23 cellular contexts compared by ENCODE assay signal in genomic region chr22:20107471-20107901, GRCh38. TPM values are rescaled to one million over a fixed set of nuclear protein-coding genes. Genes with fewer than 3 reads are reported as not detected.
DNase-seq lines count a peak whose midpoint lies in the region; ATAC-seq and TF ChIP-seq lines count a peak whose summit lies in the region.
"Had no signal": no experiment of that assay in that cellular context is flagged by ENCODE, and none has a peak within 500 bp of the region (broad histone marks: within the 10 kb centered on the region; RNA-seq: fewer than 3 reads in every experiment).

No MANE protein-coding gene starts in this region.

- ATAC-seq in Right ventricle myocardium superior (ENCODE audit: poor library complexity) (no peak), left cardiac atrium (no peak), lower lobe of right lung (no peak), GM21381 (IDR thresholded peaks at IDR 0.05; ENCODE audit: unreplicated experiment) (no peak)

- no peaks in the 10 kb centered on the region for H3K27me3 ChIP-seq in lower lobe of right lung (ENCODE audit: low read depth)
- H3K27me3 ChIP-seq: breast epithelium, neural progenitor cell, Peyer's patch, testis had no signal

- no peaks in the 10 kb centered on the region for H3K9me3 ChIP-seq in lower lobe of right lung
- H3K9me3 ChIP-seq: breast epithelium, Peyer's patch, SK-N-SH, testis had no signal

- H3K27ac Mint-ChIP-seq in activated T-helper 2 cell treated with anti-CD3 and anti-CD28 coated beads, Interferon-gamma antibody, Interleukin-2, Interleukin-4, amounts not matched to agents 10 μg/mL and 5 μg/mL and 100 μg/mL, durations not matched to agents 14 hours and 24 hours and 36 hours = peak overlapping the region; percentile 63
- peak overlapping the region; percentile 61 for H3K27ac Mint-ChIP-seq in type B pancreatic cell
- H3K27ac Mint-ChIP-seq: HFFc6, neural progenitor cell had no signal

- intact Hi-C loops in Right ventricle myocardium superior (cut with DNase I) (no loop called here), left cardiac atrium (cut with DNase I) (no loop called here), lower lobe of right lung (cut with DNase I) (no loop called here)
- intact Hi-C loops in activated T-helper 2 cell treated with anti-CD3 and anti-CD28 coated beads, Interferon-gamma antibody, Interleukin-2, Interleukin-4, amounts not matched to agents 10 μg/mL and 5 μg/mL and 100 μg/mL, durations not matched to agents 14 hours and 24 hours and 36 hours (cut with micrococcal nuclease) = no loop called here

- H3K36me3 ChIP-seq in lower lobe of right lung = peaks cover 93% of the 10 kb centered on the region

- H3K36me3 Mint-ChIP-seq in activated T-helper 2 cell treated with anti-CD3 and anti-CD28 coated beads, Interferon-gamma antibody, Interleukin-2, Interleukin-4, amounts not matched to agents 10 μg/mL and 5 μg/mL and 100 μg/mL, durations not matched to agents 14 hours and 24 hours and 36 hours (ENCODE audit: low read depth) = peaks cover 52% of the 10 kb centered on the region
- H3K36me3 Mint-ChIP-seq in type B pancreatic cell = peaks cover 7% of the 10 kb centered on the region

- no peaks in the 10 kb centered on the region for H3K9me3 Mint-ChIP-seq in activated T-helper 2 cell treated with anti-CD3 and anti-CD28 coated beads, Interferon-gamma antibody, Interleukin-2, Interleukin-4, amounts not matched to agents 10 μg/mL and 5 μg/mL and 100 μg/mL, durations not matched to agents 14 hours and 24 hours and 36 hours
- H3K9me3 Mint-ChIP-seq in type B pancreatic cell = no peaks in the 10 kb centered on the region
- H3K9me3 Mint-ChIP-seq: CD4-positive, alpha-beta memory T cell; HFFc6; neural progenitor cell had no signal

- no peak overlapping the region for H3K4me3 Mint-ChIP-seq in activated T-helper 2 cell treated with anti-CD3 and anti-CD28 coated beads, Interferon-gamma antibody, Interleukin-2, Interleukin-4, amounts not matched to agents 10 μg/mL and 5 μg/mL and 100 μg/mL, durations not matched to agents 14 hours and 24 hours and 36 hours (ENCODE audit: low read depth)
- H3K4me3 Mint-ChIP-seq in type B pancreatic cell = no peak overlapping the region
- H3K4me3 Mint-ChIP-seq: CD4-positive, alpha-beta memory T cell; HFFc6; neural progenitor cell had no signal

- H3K4me3 ChIP-seq in lower lobe of right lung = no peak overlapping the region
- H3K4me3 ChIP-seq: breast epithelium, neural progenitor cell, Peyer's patch, testis had no signal

- TF ChIP-seq CTCF in lower lobe of right lung (IDR thresholded peaks at IDR 0.05) (no peak), type B pancreatic cell (conservative IDR thresholded peaks at IDR 0.05) (no peak)

- H3K4me1 Mint-ChIP-seq in activated T-helper 2 cell treated with anti-CD3 and anti-CD28 coated beads, Interferon-gamma antibody, Interleukin-2, Interleukin-4, amounts not matched to agents 10 μg/mL and 5 μg/mL and 100 μg/mL, durations not matched to agents 14 hours and 24 hours and 36 hours (ENCODE audit: low read depth) = peaks cover 11% of the 10 kb centered on the region
- H3K4me1 Mint-ChIP-seq in type B pancreatic cell (ENCODE audit: unreplicated experiment) = no peaks in the 10 kb centered on the region
- H3K4me1 Mint-ChIP-seq: neural progenitor cell had no signal

- H3K27me3 Mint-ChIP-seq in activated T-helper 2 cell treated with anti-CD3 and anti-CD28 coated beads, Interferon-gamma antibody, Interleukin-2, Interleukin-4, amounts not matched to agents 10 μg/mL and 5 μg/mL and 100 μg/mL, durations not matched to agents 14 hours and 24 hours and 36 hours (ENCODE audit: low read depth) = no peaks in the 10 kb centered on the region
- no peaks in the 10 kb centered on the region for H3K27me3 Mint-ChIP-seq in type B pancreatic cell
- H3K27me3 Mint-ChIP-seq: CD4-positive, alpha-beta memory T cell had no signal

- H3K4me1 ChIP-seq in lower lobe of right lung = no peaks in the 10 kb centered on the region
- H3K4me1 ChIP-seq: breast epithelium, neural progenitor cell, testis had no signal

- DNase-seq in Right ventricle myocardium superior = peak; percentile 14
- DNase-seq in left cardiac atrium = no peak
- no peak for DNase-seq in activated T-helper 2 cell treated with anti-CD3 and anti-CD28 coated beads, Interferon-gamma antibody, Interleukin-2, Interleukin-4, amounts not matched to agents 10 μg/mL and 5 μg/mL and 100 μg/mL, durations not matched to agents 14 hours and 24 hours and 36 hours (ENCODE audit: low spot score)
- peak; percentile 22 for DNase-seq in lower lobe of right lung
- DNase-seq in type B pancreatic cell (ENCODE audit: extremely low spot score, unreplicated experiment) = no peak
- no peak for DNase-seq in DMS114 treated with DMSO at 0.1 percent for 48 hours (lab: John Stamatoyannopoulos, UW; ENCODE audit: unreplicated experiment)
- no peak for DNase-seq in NCI-H2029 (lab: John Stamatoyannopoulos, UW)
- DNase-seq: foreskin melanocyte; HFFc6; hypothalamus; KBM-7; mesendoderm; NCI-H1694 treated with DMSO at 0.1 percent for 48 hours; NK-92 treated with Interleukin-12 subunit alpha and Interleukin-12 subunit beta, amount 100 ng/mL, for 24 hours; SK-N-SH; testis had no signal

- H3K27ac ChIP-seq in lower lobe of right lung = no peak overlapping the region
- H3K27ac ChIP-seq: breast epithelium, neural progenitor cell, Peyer's patch, testis had no signal

RNA-seq across cellular contexts. Expression of gene RANBP1, which starts 8.4 kb away (rescaled TPM):
- total RNA-seq in Right ventricle myocardium superior = 32.7 TPM
- total RNA-seq in left cardiac atrium = 10 to 100 TPM; 38.3 to 50.4 TPM
- 444 and 452 TPM in 2 replicates for total RNA-seq in activated T-helper 2 cell treated with anti-CD3 and anti-CD28 coated beads, Interferon-gamma antibody, Interleukin-2, Interleukin-4, amounts not matched to agents 10 μg/mL and 5 μg/mL and 100 μg/mL, durations not matched to agents 14 hours and 24 hours and 36 hours
- total RNA-seq in lower lobe of right lung = 58.3 TPM
- total RNA-seq in type B pancreatic cell (ENCODE audit: low replicate concordance) = 129 and 235 TPM in 2 replicates

RNA-seq across cellular contexts. Expression of gene TRMT2A, which starts 9.5 kb away (rescaled TPM):
- 21.9 TPM for total RNA-seq in Right ventricle myocardium superior
- total RNA-seq in left cardiac atrium = 10 to 100 TPM; 26.7 to 29.3 TPM
- total RNA-seq in activated T-helper 2 cell treated with anti-CD3 and anti-CD28 coated beads, Interferon-gamma antibody, Interleukin-2, Interleukin-4, amounts not matched to agents 10 μg/mL and 5 μg/mL and 100 μg/mL, durations not matched to agents 14 hours and 24 hours and 36 hours = 94.1 and 103 TPM in 2 replicates
- 70.4 TPM for total RNA-seq in lower lobe of right lung
- total RNA-seq in type B pancreatic cell (ENCODE audit: low replicate concordance) = 57.7 and 64.8 TPM in 2 replicates

RNA-seq across cellular contexts. Expression of gene ZDHHC8, which starts 24.1 kb away (rescaled TPM):
- total RNA-seq in Right ventricle myocardium superior (39.2 TPM), left cardiac atrium (10 to 100 TPM; 48.3 to 48.9 TPM), lower lobe of right lung (77.2 TPM), type B pancreatic cell (ENCODE audit: low replicate concordance) (55.2 and 73.6 TPM in 2 replicates)
- total RNA-seq in activated T-helper 2 cell treated with anti-CD3 and anti-CD28 coated beads, Interferon-gamma antibody, Interleukin-2, Interleukin-4, amounts not matched to agents 10 μg/mL and 5 μg/mL and 100 μg/mL, durations not matched to agents 14 hours and 24 hours and 36 hours = 77.3 and 82.4 TPM in 2 replicates

RNA-seq across cellular contexts. Expression of gene DGCR8, which starts 27.4 kb away (rescaled TPM):
- 15.4 TPM for total RNA-seq in Right ventricle myocardium superior
- total RNA-seq in left cardiac atrium = 10 to 100 TPM; 13.3 to 19.9 TPM
- total RNA-seq in activated T-helper 2 cell treated with anti-CD3 and anti-CD28 coated beads, Interferon-gamma antibody, Interleukin-2, Interleukin-4, amounts not matched to agents 10 μg/mL and 5 μg/mL and 100 μg/mL, durations not matched to agents 14 hours and 24 hours and 36 hours = 63.1 and 66.4 TPM in 2 replicates
- total RNA-seq in lower lobe of right lung = 29.5 TPM
- 39.0 and 61.3 TPM in 2 replicates for total RNA-seq in type B pancreatic cell (ENCODE audit: low replicate concordance)

RNA-seq across cellular contexts. Expression of gene CCDC188, which starts 43.4 kb away (rescaled TPM):
- total RNA-seq in Right ventricle myocardium superior = 0.30 TPM
- total RNA-seq in left cardiac atrium = under 1 TPM; 0.44 to 0.62 TPM
- total RNA-seq in activated T-helper 2 cell treated with anti-CD3 and anti-CD28 coated beads, Interferon-gamma antibody, Interleukin-2, Interleukin-4, amounts not matched to agents 10 μg/mL and 5 μg/mL and 100 μg/mL, durations not matched to agents 14 hours and 24 hours and 36 hours = 0.11 TPM in 1 of 2 replicates, not detected in the other
- total RNA-seq in lower lobe of right lung = 0.77 TPM
- total RNA-seq in type B pancreatic cell (ENCODE audit: low replicate concordance) = 2.6 and 4.3 TPM in 2 replicates
- total RNA-seq: CD4-positive, alpha-beta memory T cell; epithelial cell of proximal tubule; NCI-H460 had no signal

Comparison
In these comparisons a context has a peak if more than half of its experiments do, and no peak if none do; other contexts are left out.
1. DNase-seq: peak in Right ventricle myocardium superior (single experiment) and lower lobe of right lung (single experiment); none in left cardiac atrium (single experiment), activated T-helper 2 cell treated with anti-CD3 and anti-CD28 coated beads, Interferon-gamma antibody, Interleukin-2, Interleukin-4, amounts not matched to agents 10 μg/mL and 5 μg/mL and 100 μg/mL, durations not matched to agents 14 hours and 24 hours and 36 hours (single experiment), type B pancreatic cell (single experiment), DMS114 treated with DMSO at 0.1 percent for 48 hours (single experiment) and NCI-H2029 (single experiment).